1 cellular context compared by ENCODE assay signal in the genomic region with DNA sequence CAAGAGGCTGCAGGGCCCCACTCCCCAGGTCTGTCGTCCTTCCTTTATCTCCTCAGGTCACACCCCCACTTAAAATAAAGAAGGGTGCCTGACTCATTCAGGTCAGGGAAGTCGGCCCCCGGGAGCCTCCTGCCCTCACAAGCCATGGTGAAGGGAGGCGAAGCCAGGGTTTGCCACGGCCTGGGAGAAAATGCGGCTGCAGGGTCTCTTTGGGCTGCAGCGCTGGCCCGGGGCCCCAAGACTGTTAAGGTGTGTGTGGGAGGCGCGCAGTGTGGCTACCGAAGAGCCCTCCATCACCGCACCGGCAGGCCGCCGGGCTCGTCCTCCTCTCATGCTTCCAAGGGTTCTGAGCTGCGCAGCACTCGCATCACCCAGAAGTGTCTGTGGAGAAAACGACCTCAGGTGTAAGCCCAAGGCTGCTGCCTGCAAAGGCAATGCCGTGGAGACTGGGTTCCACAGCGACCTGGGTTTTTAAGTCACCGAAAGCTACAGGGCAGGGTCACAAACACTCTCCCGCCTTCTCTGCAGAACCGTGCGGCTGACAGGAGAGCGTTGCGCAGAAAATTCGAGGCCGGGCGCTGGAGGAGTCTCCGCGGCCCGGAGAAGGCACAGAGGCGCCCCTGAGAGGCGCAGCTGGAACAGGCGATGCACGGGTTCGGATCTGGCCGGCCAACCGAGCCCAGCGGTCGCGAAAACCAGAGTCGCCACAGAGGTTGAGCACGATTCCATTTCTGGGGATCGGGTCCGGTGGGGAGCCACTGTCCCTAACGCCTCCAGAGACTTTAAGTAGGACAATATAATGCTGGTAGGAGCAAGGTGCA.
A peak's percentile ranks its signal among the peaks of the same experiment; 100 is the strongest.
TF ChIP-seq lines count a peak whose summit lies in the region.

No MANE protein-coding gene starts in this region.

TF ChIP-seq in GM12878, 131 proteins besides CTCF, POLR2A, EP300 and RAD21:
- TF ChIP-seq SUZ12 (IDR thresholded peaks at IDR 0.05; ENCODE audit: unreplicated experiment) (peak; percentile 77), EZH2 (IDR thresholded peaks at IDR 0.05; ENCODE audit: borderline replicate concordance, control insufficient read depth, low read depth, low read length) (peak; percentile 26; the same call in 1 of the 2 replicates), RELA (IDR thresholded peaks at IDR 0.05; ENCODE audit: borderline replicate concordance, partially characterized antibody) (no peak), IKZF1 (conservative IDR thresholded peaks at IDR 0.05) (no peak)
